ENCODE assay signal across 1 cellular context in the genomic region with DNA sequence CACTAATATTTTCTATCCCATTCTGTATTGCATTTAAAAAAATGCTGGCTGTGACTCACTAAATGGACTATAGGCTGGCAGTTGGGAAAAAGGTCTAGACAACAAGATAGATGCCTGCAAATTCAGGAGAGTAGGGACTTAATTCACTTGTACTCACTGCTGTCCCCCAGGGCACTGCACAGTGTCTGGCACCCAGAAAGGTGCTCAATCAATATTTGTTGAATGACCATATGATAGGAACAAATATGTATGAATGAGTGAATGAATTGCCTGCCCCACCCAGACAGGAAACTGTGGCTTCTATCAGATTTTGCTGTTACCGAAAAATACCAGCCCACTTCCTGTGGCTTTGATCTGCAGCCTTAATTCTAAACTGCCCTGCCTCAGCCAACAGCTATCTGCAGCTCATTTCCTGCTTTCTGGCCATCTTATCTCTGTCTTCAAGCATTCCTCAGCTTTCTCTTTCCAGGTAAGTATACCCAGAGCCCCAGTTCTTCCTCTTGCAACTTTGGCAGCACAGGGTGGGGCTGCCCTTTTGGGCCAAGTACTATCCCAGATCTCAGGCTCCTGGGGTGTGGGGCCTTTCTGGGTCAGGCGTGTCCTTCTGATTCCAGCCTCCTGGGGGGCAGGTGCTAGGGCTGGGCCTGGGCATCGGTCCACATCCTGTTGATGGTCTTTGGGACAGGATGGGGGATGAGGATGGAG.
TF ChIP-seq lines count a peak whose summit lies in the region.

No MANE protein-coding gene starts in this region.

TF ChIP-seq in H1, 55 proteins besides CTCF, POLR2A, EP300 and RAD21 (continued from another document):
- TF ChIP-seq ATF2 (IDR thresholded peaks at IDR 0.05; ENCODE audit: low read length), result no peak
- TF ChIP-seq CBX8 (IDR thresholded peaks at IDR 0.05; ENCODE audit: borderline replicate concordance, low read depth, low read length), result no peak
- TF ChIP-seq GTF2F1 (IDR thresholded peaks at IDR 0.05; ENCODE audit: borderline replicate concordance, low read depth, low read length), result no peak
